ENCODE assay signal across 15 cellular contexts in the genomic region with DNA sequence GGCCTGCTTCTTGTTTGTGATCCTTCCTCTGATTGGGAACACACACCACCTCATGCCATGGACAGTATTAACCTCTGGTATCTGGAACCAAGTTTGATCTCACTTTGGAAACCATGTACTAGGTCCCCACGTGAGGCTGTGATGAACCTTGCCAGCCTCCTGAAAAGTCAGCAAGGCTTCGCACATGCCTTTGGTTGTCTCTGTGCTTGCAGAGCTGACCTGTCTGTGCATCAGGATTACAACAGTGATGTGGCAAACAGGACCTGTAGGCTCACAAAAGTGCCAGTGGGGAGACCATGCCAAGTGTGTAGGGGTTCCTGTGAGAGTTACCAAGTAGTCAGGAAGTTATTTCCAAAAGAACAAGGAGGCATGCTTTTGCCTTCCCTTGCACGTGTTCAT. TPM values are rescaled to one million over a fixed set of nuclear protein-coding genes. Genes with fewer than 3 reads are reported as not detected.
DNase-seq lines count a peak whose midpoint lies in the region; ATAC-seq and TF ChIP-seq lines count a peak whose summit lies in the region.
"Had no signal": no experiment of that assay in that cellular context is flagged by ENCODE, and none has a peak within 500 bp of the region (broad histone marks: within the 10 kb centered on the region; RNA-seq: fewer than 3 reads in every experiment).

No MANE protein-coding gene starts in this region.

- peaks cover 20 to 36% (median 26%) of the 10 kb centered on the region in 3 donors for H3K4me1 Mint-ChIP-seq in CD8-positive, alpha-beta memory T cell
- H3K4me1 Mint-ChIP-seq in neural crest cell = peaks cover 9% of the 10 kb centered on the region
- H3K4me1 Mint-ChIP-seq in natural killer cell = peaks cover 5 to 12% of the 10 kb centered on the region in 2 donors

- no peaks in the 10 kb centered on the region for H3K9me2 ChIP-seq in OCI-LY1 (ENCODE audit: low read depth, low read length)

- H3K27ac ChIP-seq in CD8-positive, alpha-beta memory T cell (ENCODE audit: low read depth, low read length) = no peak overlapping the region
- H3K27ac ChIP-seq in OCI-LY1 (ENCODE audit: low read depth, low read length, poor library complexity, severe bottlenecking) (no peak overlapping the region), fibroblast of lung (ENCODE audit: insufficient read depth, low read length) (no peak overlapping the region)
- H3K27ac ChIP-seq: epithelial cell of prostate had no signal

- no peak overlapping the region for H3K4me3 ChIP-seq in CD8-positive, alpha-beta memory T cell (ENCODE audit: low read length)
- H3K4me3 ChIP-seq in OCI-LY1 (ENCODE audit: low read depth, low read length, poor library complexity, severe bottlenecking) (no peak overlapping the region), fibroblast of lung (replicated peaks in 1 of 4; ENCODE audit: control extremely low read depth in 1 of 4, insufficient read depth in 1 of 4, low read depth in 3 of 4, low read length in 4 of 4) (peak overlapping the region in 3 of 4 experiments; percentile 80 to 90 (median 85))
- H3K4me3 ChIP-seq: mucosa of descending colon had no signal

- H3K4me1 ChIP-seq in CD8-positive, alpha-beta memory T cell (ENCODE audit: insufficient read depth, low read length) = peaks cover 10% of the 10 kb centered on the region
- H3K4me1 ChIP-seq in OCI-LY1 (ENCODE audit: insufficient read depth, low read length, severe bottlenecking) (peaks cover 18% of the 10 kb centered on the region), fibroblast of lung (ENCODE audit: control insufficient read depth, extremely low read depth, insufficient read depth, low read length) (peaks cover 8% of the 10 kb centered on the region)

- H3K27me3 Mint-ChIP-seq in CD8-positive, alpha-beta memory T cell = peaks cover 4 to 20% of the 10 kb centered on the region in 2 donors
- H3K27me3 Mint-ChIP-seq in neural crest cell (ENCODE audit: low read depth) = peaks cover 33% of the 10 kb centered on the region
- peaks cover 9 to 19% of the 10 kb centered on the region in 2 donors for H3K27me3 Mint-ChIP-seq in natural killer cell (ENCODE audit: low read depth in 2 of 2)

- no peaks in the 10 kb centered on the region for H3K27me3 ChIP-seq in CD8-positive, alpha-beta memory T cell (ENCODE audit: insufficient read depth, low read length, poor library complexity, severe bottlenecking)
- H3K27me3 ChIP-seq in OCI-LY1 (ENCODE audit: insufficient read depth, low read length) (no peaks in the 10 kb centered on the region), fibroblast of lung (ENCODE audit: control insufficient read depth, insufficient read depth, low read length) (no peaks in the 10 kb centered on the region)

- H3K4me2 ChIP-seq in OCI-LY1 (ENCODE audit: low read length) (peak overlapping the region; percentile 95; the same call in 1 of the 2 replicates), fibroblast of lung (ENCODE audit: extremely low read depth, insufficient read depth, low read length) (peak overlapping the region; percentile 38)

- no peaks in the 10 kb centered on the region for H3K36me3 ChIP-seq in CD8-positive, alpha-beta memory T cell (ENCODE audit: insufficient read depth, low read length)
- H3K36me3 ChIP-seq in OCI-LY1 (ENCODE audit: insufficient read depth, low read length) (no peaks in the 10 kb centered on the region), fibroblast of lung (ENCODE audit: control insufficient read depth, insufficient read depth, low read length) (peaks cover 2% of the 10 kb centered on the region)

- no peak for ATAC-seq in natural killer cell
- ATAC-seq: mucosa of descending colon had no signal

- TF ChIP-seq CTCF in OCI-LY1 (IDR thresholded peaks at IDR 0.05; ENCODE audit: low read length) = no peak
- no peak for TF ChIP-seq CTCF in fibroblast of lung (conservative IDR thresholded peaks at IDR 0.05 in 1 of 2, IDR thresholded peaks at IDR 0.05 in 1 of 2; ENCODE audit: low read depth in 1 of 2, low read length in 2 of 2)
- TF ChIP-seq CTCF in neural crest cell (conservative IDR thresholded peaks at IDR 0.05) = no peak
- TF ChIP-seq CTCF in natural killer cell (IDR thresholded peaks at IDR 0.05) = no peak

- peak overlapping the region in 2 of 8 donors; percentile 8 to 91 for H3K27ac Mint-ChIP-seq in CD8-positive, alpha-beta memory T cell
- H3K27ac Mint-ChIP-seq in neural crest cell (ENCODE audit: unreplicated experiment) (no peak overlapping the region), natural killer cell (no peak overlapping the region)
- H3K27ac Mint-ChIP-seq: activated naive CD4-positive, alpha-beta T cell treated with anti-CD3 and anti-CD28 coated beads for 36 hours had no signal

- no peaks in the 10 kb centered on the region for H3K9me3 Mint-ChIP-seq in CD8-positive, alpha-beta memory T cell
- H3K9me3 Mint-ChIP-seq in neural crest cell (no peaks in the 10 kb centered on the region), natural killer cell (no peaks in the 10 kb centered on the region)
- H3K9me3 Mint-ChIP-seq: activated naive CD4-positive, alpha-beta T cell treated with anti-CD3 and anti-CD28 coated beads for 36 hours; central memory CD8-positive, alpha-beta T cell had no signal

- H3K4me3 Mint-ChIP-seq in CD8-positive, alpha-beta memory T cell = peak overlapping the region; percentile 41 to 90 (median 57)
- H3K4me3 Mint-ChIP-seq in neural crest cell (peak overlapping the region; percentile 62), natural killer cell (no peak overlapping the region)

- H3K36me3 Mint-ChIP-seq in CD8-positive, alpha-beta memory T cell = peaks cover 0 to 11% (median 2%) of the 10 kb centered on the region in 3 donors
- no peaks in the 10 kb centered on the region for H3K36me3 Mint-ChIP-seq in neural crest cell (ENCODE audit: low read depth)
- no peaks in the 10 kb centered on the region for H3K36me3 Mint-ChIP-seq in natural killer cell

- H3K9ac ChIP-seq in OCI-LY1 (ENCODE audit: low read length) (no peak overlapping the region), fibroblast of lung (ENCODE audit: insufficient read depth, low read length) (no peak overlapping the region)

- no peak for DNase-seq in CD8-positive, alpha-beta memory T cell
- DNase-seq in fibroblast of lung (ENCODE audit: low read depth in 2 of 2) (no peak), neural crest cell (ENCODE audit: low read depth, low spot score) (no peak), NCI-H748 (lab: John Stamatoyannopoulos, UW; ENCODE audit: unreplicated experiment) (no peak), NCI-H446 (lab: John Stamatoyannopoulos, UW) (no peak), natural killer cell (no peak), NCI-H146 treated with DMSO at 0.1 percent for 48 hours (lab: John Stamatoyannopoulos, UW; ENCODE audit: unreplicated experiment) (no peak)
- DNase-seq: activated naive CD4-positive, alpha-beta T cell treated with anti-CD3 and anti-CD28 coated beads for 36 hours; mucosa of descending colon; NCI-H1436; NCI-H774; SHP77 had no signal

- no peaks in the 10 kb centered on the region for H3K79me2 ChIP-seq in OCI-LY1 (ENCODE audit: insufficient read depth, low read length)
- H3K79me2 ChIP-seq in fibroblast of lung (ENCODE audit: control insufficient read depth, insufficient read depth, low read length) = peaks cover 45% of the 10 kb centered on the region

- no peaks in the 10 kb centered on the region for H4K20me1 ChIP-seq in OCI-LY1 (ENCODE audit: insufficient read depth, low read length)
- H4K20me1 ChIP-seq in fibroblast of lung (ENCODE audit: control insufficient read depth, extremely low read depth, insufficient read depth, low read length) = no peaks in the 10 kb centered on the region

- CTCF ChIA-PET in CD8-positive, alpha-beta memory T cell (lab: Charles Lee) = interaction anchor here (0.8 to 5.0 kb wide), 3 partner anchors 140 to 195 kb away, joined by 4 to 57 read pairs (median 22); partner anchors contain the start of gene RIGI

- H2AFZ ChIP-seq in OCI-LY1 (ENCODE audit: low read length) = no peak overlapping the region
- no peak overlapping the region for H2AFZ ChIP-seq in fibroblast of lung (ENCODE audit: low read length)

- no peaks in the 10 kb centered on the region for H3K9me3 ChIP-seq in CD8-positive, alpha-beta memory T cell (ENCODE audit: low read length)
- H3K9me3 ChIP-seq in OCI-LY1 (ENCODE audit: low read length) = no peaks in the 10 kb centered on the region
- H3K9me3 ChIP-seq in fibroblast of lung (ENCODE audit: control insufficient read depth, insufficient read depth, low read depth, low read length) = no peaks in the 10 kb centered on the region
- H3K9me3 ChIP-seq: mucosa of descending colon had no signal

- POLR2A ChIA-PET in CD8-positive, alpha-beta memory T cell (lab: Charles Lee) = interaction anchor here (2.1 kb wide), 1 partner anchor 166 kb away, joined by 14 read pairs; the partner anchor contains the start of genes SMIM27 and TOPORS

- intact Hi-C loops in natural killer cell (cut with micrococcal nuclease) = no loop called here

- no peaks in the 10 kb centered on the region for H3F3A ChIP-seq in OCI-LY1 (ENCODE audit: insufficient read depth, low read length)

RNA-seq across cellular contexts. Expression of gene ACO1, which starts 1.4 kb away (rescaled TPM):
- 10 to 100 TPM; 13.5 to 13.6 TPM for total RNA-seq in CD8-positive, alpha-beta memory T cell
- 11.0 TPM for polyA plus RNA-seq in CD8-positive, alpha-beta memory T cell
- total RNA-seq in fibroblast of lung (51.1 and 77.8 TPM in 2 replicates), neural crest cell (33.7 and 33.9 TPM in 2 replicates), natural killer cell (1 to 10 TPM; 5.8 to 7.4 (median 6.9) TPM)
- 147 and 158 TPM in 2 replicates for polyA plus RNA-seq in fibroblast of lung
- 96.1 and 102 TPM in 2 replicates for polyA plus RNA-seq in fibroblast of lung (2012)
- 86.7 and 101 TPM in 2 replicates for polyA minus RNA-seq in fibroblast of lung (ENCODE audit: low replicate concordance)

Comparison
In these comparisons a context has a peak if more than half of its experiments do, and no peak if none do; other contexts are left out.
1. H3K4me3 ChIP-seq: peak in fibroblast of lung (3 of 4); none in CD8-positive, alpha-beta memory T cell (single experiment) and OCI-LY1 (single experiment).